Comparison of ENCODE assay signal across 8 cellular contexts in the genomic region with DNA sequence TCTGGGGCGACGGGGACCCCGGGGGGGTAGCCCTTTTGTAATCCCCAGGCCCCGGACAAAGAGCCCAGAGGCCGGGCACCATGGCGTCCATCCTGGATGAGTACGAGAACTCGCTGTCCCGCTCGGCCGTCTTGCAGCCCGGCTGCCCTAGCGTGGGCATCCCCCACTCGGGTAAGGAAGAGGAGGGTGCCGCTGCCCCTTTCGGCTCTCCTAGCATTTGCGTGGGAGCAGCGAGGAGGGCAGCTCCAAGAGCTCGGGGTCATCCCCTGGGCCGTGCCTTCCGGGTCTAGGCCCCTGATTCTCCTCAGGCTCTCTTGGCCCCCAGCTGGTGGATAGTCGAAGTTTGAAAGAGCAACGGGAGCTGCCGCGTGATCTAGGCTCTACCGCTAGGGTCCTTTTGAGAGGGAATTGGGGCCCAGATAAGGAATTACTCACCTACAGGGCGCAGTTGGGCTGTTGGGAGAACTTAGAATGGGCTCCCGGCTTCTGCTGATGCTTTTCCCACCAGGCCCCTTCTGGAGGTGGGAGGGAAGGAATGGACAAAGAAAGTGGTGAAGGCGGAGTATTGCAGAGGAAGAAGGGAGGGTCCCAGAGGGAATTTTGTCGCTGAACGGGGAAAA.
A peak's percentile ranks its signal among the peaks of the same experiment; 100 is the strongest.
DNase-seq lines count a peak whose midpoint lies in the region; ATAC-seq and TF ChIP-seq lines count a peak whose summit lies in the region.

No MANE protein-coding gene starts in this region.

- peak overlapping the region; percentile 89 for H3K9ac ChIP-seq in MM.1S (ENCODE audit: low read length)

- peak overlapping the region; percentile 72 for H3K27ac ChIP-seq in MM.1S (ENCODE audit: low read length)
- H3K27ac ChIP-seq in VCaP = peak overlapping the region; percentile 85

- H3K4me3 ChIP-seq in MM.1S (ENCODE audit: low read length) = peak overlapping the region; percentile 81

- peak; percentile 41 for ATAC-seq in GM21515 (IDR thresholded peaks at IDR 0.05; ENCODE audit: unreplicated experiment)

- peaks cover 29% of the 10 kb centered on the region for H3K79me2 ChIP-seq in MM.1S (ENCODE audit: low read length)

- peak; percentile 75 for DNase-seq in DMS114 treated with DMSO at 0.1 percent for 48 hours (lab: John Stamatoyannopoulos, UW; ENCODE audit: unreplicated experiment)
- peak; percentile 76 for DNase-seq in MM.1S
- DNase-seq in cerebellar cortex (ENCODE audit: low spot score) = peak; percentile 50
- DNase-seq in kidney tubule cell (ENCODE audit: low spot score) = peak; percentile 84
- peak; percentile 31 to 50 for DNase-seq in stimulated activated CD4-positive, alpha-beta T cell treated with anti-CD3 and anti-CD28 coated beads, Interleukin-4, amount 100 ng/mL, for 4 hours
- DNase-seq in NCI-H2029 (lab: John Stamatoyannopoulos, UW) = no peak

- H3K4me1 ChIP-seq in MM.1S (ENCODE audit: low read length) = peaks cover 25% of the 10 kb centered on the region

- H3K27me3 ChIP-seq in MM.1S (replicated peaks; ENCODE audit: insufficient read depth, low read length) = no peaks in the 10 kb centered on the region

- peaks cover 9% of the 10 kb centered on the region for H3F3A ChIP-seq in MM.1S (ENCODE audit: insufficient read depth, low read length)

- peak overlapping the region; percentile 74 for H2AFZ ChIP-seq in MM.1S (ENCODE audit: low read length)

- no peaks in the 10 kb centered on the region for H3K9me3 ChIP-seq in MM.1S (replicated peaks; ENCODE audit: insufficient read depth, low read length)

- no peaks in the 10 kb centered on the region for H4K20me1 ChIP-seq in MM.1S (ENCODE audit: insufficient read depth, low read length)

- H3K36me3 ChIP-seq in MM.1S (replicated peaks; ENCODE audit: insufficient read depth, low read length) = no peaks in the 10 kb centered on the region

- no peaks in the 10 kb centered on the region for H3K9me2 ChIP-seq in MM.1S (replicated peaks; ENCODE audit: insufficient read depth, low read length)

- H3K4me2 ChIP-seq in MM.1S (ENCODE audit: low read depth, low read length) = peak overlapping the region; percentile 75

- TF ChIP-seq CTCF in MM.1S (IDR thresholded peaks at IDR 0.05; ENCODE audit: low read length) (peak; percentile 75), VCaP (conservative IDR thresholded peaks at IDR 0.05) (peak; percentile 43)
